8 cellular contexts compared by ENCODE assay signal in the genomic region with DNA sequence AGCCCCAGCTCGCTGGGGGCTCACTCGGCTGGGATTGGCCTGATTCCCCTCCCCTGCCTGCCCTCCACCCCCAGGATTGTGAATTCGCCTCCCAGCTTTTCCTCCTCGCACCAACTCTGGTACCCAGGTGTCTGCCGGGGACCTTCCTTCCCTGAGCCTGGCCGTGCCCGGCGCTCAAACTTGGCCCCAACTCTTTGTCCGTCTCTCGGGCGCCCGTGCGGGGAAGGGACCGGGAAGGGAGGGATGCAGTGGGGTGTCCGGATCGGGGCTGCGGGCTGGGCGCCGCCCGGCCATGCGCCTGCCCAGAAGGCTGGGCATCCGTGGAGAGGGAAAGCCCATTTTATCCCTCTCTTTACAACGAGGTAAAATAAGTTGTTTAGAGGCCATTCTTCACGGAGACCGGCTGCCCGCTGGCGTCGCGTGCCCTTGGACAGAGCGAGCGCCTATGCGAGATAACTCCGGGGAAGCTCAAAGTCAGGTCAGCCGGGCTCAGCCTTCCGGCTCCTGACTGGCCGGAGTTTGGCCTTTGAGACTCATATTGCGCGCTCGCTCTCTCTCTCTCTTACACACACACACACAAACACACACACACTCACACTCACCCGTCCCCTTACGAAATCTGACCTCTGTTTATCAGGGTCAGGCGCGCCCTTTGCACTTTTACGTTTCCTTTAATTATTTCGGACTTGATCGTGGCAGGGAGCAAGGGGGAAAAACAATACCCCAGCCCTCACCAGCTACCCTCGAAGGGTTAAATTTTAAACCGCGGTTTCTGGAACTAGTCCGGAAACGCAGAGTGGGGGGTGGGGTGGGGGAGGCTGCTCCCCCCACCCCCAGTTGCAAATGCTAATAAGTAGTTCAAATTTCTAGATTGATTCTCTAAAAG. TPM values are rescaled to one million over a fixed set of nuclear protein-coding genes. Genes with fewer than 3 reads are reported as not detected.
DNase-seq lines count a peak whose midpoint lies in the region; ATAC-seq lines count a peak whose summit lies in the region.

No MANE protein-coding gene starts in this region.

- H3K4me3 Mint-ChIP-seq in IgD-negative memory B cell = peak overlapping the region; percentile 89 to 95 (median 90)

- peaks cover 38% of the 10 kb centered on the region for H3K27me3 Mint-ChIP-seq in IgD-negative memory B cell

- no peaks in the 10 kb centered on the region for H3K27me3 ChIP-seq in neuron (ENCODE audit: insufficient read depth, low read length)

- DNase-seq in Ammon's horn (ENCODE audit: low spot score) = peak; percentile 26
- peak; percentile 33 for DNase-seq in activated effector memory CD4-positive, alpha-beta T cell treated with Interleukin-2 at 50 U/mL for 16 hours
- peak; percentile 4 for DNase-seq in germinal center (ENCODE audit: low spot score)
- DNase-seq in SW 1271 (lab: John Stamatoyannopoulos, UW) = no peak

- peaks cover 1% of the 10 kb centered on the region for H3K36me3 Mint-ChIP-seq in IgD-negative memory B cell

- ATAC-seq in HG02610 (IDR thresholded peaks at IDR 0.05; ENCODE audit: unreplicated experiment) (no peak), GM19395 (IDR thresholded peaks at IDR 0.05; ENCODE audit: unreplicated experiment) (no peak)

- H3K36me3 ChIP-seq in neuron (ENCODE audit: insufficient read depth, low read length) = no peaks in the 10 kb centered on the region

- peaks cover 19 to 31% (median 22%) of the 10 kb centered on the region in 3 donors for H3K4me1 Mint-ChIP-seq in IgD-negative memory B cell

- H2AFZ ChIP-seq in neuron (ENCODE audit: low read depth, low read length) = peak overlapping the region; percentile 65

- H3K4me1 ChIP-seq in neuron (ENCODE audit: insufficient read depth, low read length) = peaks cover 19% of the 10 kb centered on the region

- H3K9me3 Mint-ChIP-seq in IgD-negative memory B cell = no peaks in the 10 kb centered on the region

- H3K27ac Mint-ChIP-seq in IgD-negative memory B cell = peak overlapping the region; percentile 23 to 94 (median 83)

- peak overlapping the region; percentile 96 for H3K4me3 ChIP-seq in neuron (ENCODE audit: low read length)

- no peaks in the 10 kb centered on the region for H3K9me3 ChIP-seq in neuron (ENCODE audit: low read length)

RNA-seq across cellular contexts. Expression of a gene that starts 0.8 kb away (rescaled TPM):
- polyA plus RNA-seq in IgD-negative memory B cell = not detected

Comparison
In these comparisons a context has a peak if more than half of its experiments do, and no peak if none do; other contexts are left out.
1. DNase-seq: peak in Ammon's horn (single experiment), activated effector memory CD4-positive, alpha-beta T cell treated with Interleukin-2 at 50 U/mL for 16 hours (single experiment) and germinal center (single experiment); none in SW 1271 (0 of 2).